Comparison of ENCODE assay signal across 9 cellular contexts in the genomic region with DNA sequence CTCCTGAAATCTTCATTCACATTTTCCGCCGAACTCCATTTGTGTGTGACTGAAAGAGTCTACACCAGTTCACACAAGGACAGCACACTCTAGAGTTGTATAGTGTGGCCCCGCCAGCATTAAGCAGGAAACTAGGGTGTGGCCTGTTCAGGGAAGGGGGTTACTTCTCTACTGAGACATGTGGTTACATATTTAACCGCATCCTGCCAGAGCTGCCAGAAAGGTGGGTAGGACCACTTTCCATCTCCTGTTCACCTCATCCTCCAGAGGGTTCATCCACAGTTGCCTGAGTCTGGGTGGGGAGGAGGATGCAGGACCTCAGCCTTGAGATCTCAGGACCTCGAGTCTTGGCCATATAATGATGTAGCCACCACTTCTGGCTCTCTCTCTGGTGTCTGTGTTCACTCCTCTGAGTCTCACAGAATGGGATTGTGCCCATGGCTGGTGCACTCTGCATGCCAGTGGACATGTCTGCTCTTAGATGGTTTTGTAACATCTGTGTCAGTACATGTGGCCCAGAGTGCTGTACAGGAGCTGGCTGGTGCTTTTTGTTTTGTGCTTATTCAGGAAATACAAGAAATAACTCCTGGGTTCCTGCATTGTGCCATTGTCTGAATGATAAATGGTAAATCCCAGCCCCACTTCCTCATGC. TPM values are rescaled to one million over a fixed set of nuclear protein-coding genes. Genes with fewer than 3 reads are reported as not detected.
DNase-seq lines count a peak whose midpoint lies in the region; ATAC-seq and TF ChIP-seq lines count a peak whose summit lies in the region.
"Had no signal": no experiment of that assay in that cellular context is flagged by ENCODE, and none has a peak within 500 bp of the region (broad histone marks: within the 10 kb centered on the region; RNA-seq: fewer than 3 reads in every experiment).

No MANE protein-coding gene starts in this region.

- H3F3A ChIP-seq in smooth muscle cell (ENCODE audit: low read depth), result no peaks in the 10 kb centered on the region

- peak overlapping the region; percentile 23 for H3K4me3 Mint-ChIP-seq in activated CD4-positive, alpha-beta T cell treated with anti-CD3 and anti-CD28 coated beads for 36 hours

- no peak overlapping the region for H3K4me2 ChIP-seq in smooth muscle cell

- H3K36me3 ChIP-seq in heart right ventricle (no peaks in the 10 kb centered on the region), smooth muscle cell (ENCODE audit: low read depth) (no peaks in the 10 kb centered on the region)
- H3K36me3 ChIP-seq: SJSA1 had no signal

- 60 to 79% methylated on average over 5 of the region's 5 CpGs for whole genome bisulfite sequencing in heart right ventricle, 2 donors
- 93% methylated on average over 5 of the region's 5 CpGs for WGBS in smooth muscle cell (ENCODE audit: low lambda C conversion rate)

- H3K9me3 ChIP-seq in heart right ventricle (peaks cover 0 to 12% (median 2%) of the 10 kb centered on the region in 11 donors), smooth muscle cell (replicated peaks; ENCODE audit: low read depth) (no peaks in the 10 kb centered on the region)
- H3K9me3 ChIP-seq: SJSA1 had no signal

- POLR2A ChIA-PET in activated CD4-positive, alpha-beta T cell treated with anti-CD3 and anti-CD28 coated beads for 36 hours (lab: Charles Lee), result interaction anchor here (0.5 kb wide), 1 partner anchor 376 kb away, joined by 3 read pairs; no protein-coding TSS in a partner anchor

- intact Hi-C loops in activated CD4-positive, alpha-beta T cell treated with anti-CD3 and anti-CD28 coated beads for 36 hours (cut with DNase I, micrococcal nuclease), result loop anchor here (1.0 to 5.0 kb wide), 4 partner anchors 50 to 293 kb away; no protein-coding TSS in a partner anchor
- intact Hi-C loops in heart right ventricle (cut with DNase I), result no loop called here

- no peak overlapping the region for H2AFZ ChIP-seq in smooth muscle cell (ENCODE audit: low read depth)

- H3K4me3 ChIP-seq in heart right ventricle (no peak overlapping the region), smooth muscle cell (no peak overlapping the region)
- H3K4me3 ChIP-seq: SJSA1 had no signal

- no peaks in the 10 kb centered on the region for H3K27me3 Mint-ChIP-seq in activated CD4-positive, alpha-beta T cell treated with anti-CD3 and anti-CD28 coated beads for 36 hours

- no peaks in the 10 kb centered on the region for H4K20me1 ChIP-seq in smooth muscle cell (ENCODE audit: low read depth)

- peak; percentile 80 for DNase-seq in activated CD4-positive, alpha-beta T cell treated with anti-CD3 and anti-CD28 coated beads for 36 hours
- DNase-seq in heart right ventricle (peak in 1 of 2 donors; percentile 35), smooth muscle cell (lab: John Stamatoyannopoulos, UW; ENCODE audit: unreplicated experiment) (no peak), hypothalamus (lab: John Stamatoyannopoulos, UW) (no peak), NCI-H748 (lab: John Stamatoyannopoulos, UW; ENCODE audit: unreplicated experiment) (no peak), DMS114 treated with DMSO at 0.1 percent for 48 hours (lab: John Stamatoyannopoulos, UW; ENCODE audit: unreplicated experiment) (no peak)

- peak overlapping the region; percentile 99 for H3K27ac Mint-ChIP-seq in activated CD4-positive, alpha-beta T cell treated with anti-CD3 and anti-CD28 coated beads for 36 hours

- CTCF ChIA-PET in activated CD4-positive, alpha-beta T cell treated with anti-CD3 and anti-CD28 coated beads for 36 hours (lab: Charles Lee), result interaction anchor here (0.6 to 0.9 kb wide), 3 partner anchors 41 to 282 kb away, joined by 3 to 4 read pairs (median 4); no protein-coding TSS in a partner anchor

- H3K9me3 Mint-ChIP-seq in activated CD4-positive, alpha-beta T cell treated with anti-CD3 and anti-CD28 coated beads for 36 hours (ENCODE audit: low read depth), result peaks cover 3% of the 10 kb centered on the region

- H3K27me3 ChIP-seq in heart right ventricle (no peaks in the 10 kb centered on the region), smooth muscle cell (ENCODE audit: low read depth) (no peaks in the 10 kb centered on the region)
- H3K27me3 ChIP-seq: SJSA1 had no signal

- peaks cover 11% of the 10 kb centered on the region for H3K36me3 Mint-ChIP-seq in activated CD4-positive, alpha-beta T cell treated with anti-CD3 and anti-CD28 coated beads for 36 hours (ENCODE audit: low read depth)

- TF ChIP-seq CTCF in heart right ventricle (IDR thresholded peaks at IDR 0.05) (no peak), smooth muscle cell (IDR thresholded peaks at IDR 0.05; ENCODE audit: borderline replicate concordance, insufficient read depth, poor library complexity, severe bottlenecking) (no peak)

- peaks cover 58% of the 10 kb centered on the region for H3K4me1 Mint-ChIP-seq in activated CD4-positive, alpha-beta T cell treated with anti-CD3 and anti-CD28 coated beads for 36 hours

- peak overlapping the region in 8 of 10 donors; percentile 12 to 76 (median 55) for H3K27ac ChIP-seq in heart right ventricle
- H3K27ac ChIP-seq in smooth muscle cell (ENCODE audit: low read depth), result no peak overlapping the region
- H3K27ac ChIP-seq: SJSA1 had no signal

- no peak overlapping the region for H3K9ac ChIP-seq in smooth muscle cell (ENCODE audit: low read depth)

- H3K4me1 ChIP-seq in heart right ventricle (peaks cover 0 to 27% (median 7%) of the 10 kb centered on the region in 9 donors), smooth muscle cell (ENCODE audit: low read depth) (no peaks in the 10 kb centered on the region)
- H3K4me1 ChIP-seq: SJSA1 had no signal

- no peaks in the 10 kb centered on the region for H3K79me2 ChIP-seq in smooth muscle cell (ENCODE audit: low read depth)

- ATAC-seq in GM19395 (IDR thresholded peaks at IDR 0.05; ENCODE audit: unreplicated experiment), result peak; percentile 84
- peak; percentile 91 for ATAC-seq in HG03354 (IDR thresholded peaks at IDR 0.05; ENCODE audit: poor library complexity, severe bottlenecking, unreplicated experiment)
- peak; percentile 96 for ATAC-seq in activated CD4-positive, alpha-beta T cell treated with anti-CD3 and anti-CD28 coated beads for 36 hours
- peak; percentile 47 to 88 (median 80) for ATAC-seq in heart right ventricle

RNA-seq across cellular contexts. Expression of gene SP140L, which starts 7.7 kb away (rescaled TPM):
- total RNA-seq in activated CD4-positive, alpha-beta T cell treated with anti-CD3 and anti-CD28 coated beads for 36 hours, result 10 to 100 TPM; 40.1 to 43.4 TPM
- total RNA-seq in heart right ventricle, result 10 to 100 TPM in 1 of 10 donors, 1 to 10 TPM in 9; 3.0 to 10.8 (median 4.4) TPM
- 10 to 100 TPM in 1 of 2 donors, 1 to 10 TPM in 1; 2.5 to 10.5 TPM for polyA plus RNA-seq in heart right ventricle
- 0.90 and 1.2 TPM in 2 replicates for total RNA-seq in smooth muscle cell
- 1.6 and 2.4 TPM in 2 replicates for polyA plus RNA-seq in smooth muscle cell

Comparison
In these comparisons a context has a peak if more than half of its experiments do, and no peak if none do; other contexts are left out.
1. intact Hi-C loops: an anchor here in activated CD4-positive, alpha-beta T cell treated with anti-CD3 and anti-CD28 coated beads for 36 hours (1.0 to 5.0 kb wide); none called in heart right ventricle.